In genomic region chr12:52949413-52950331, GRCh38 we compare ENCODE assay signal across 8 cellular contexts. TPM values are rescaled to one million over a fixed set of nuclear protein-coding genes. Genes with fewer than 3 reads are reported as not detected.
DNase-seq lines count a peak whose midpoint lies in the region; ATAC-seq and TF ChIP-seq lines count a peak whose summit lies in the region.

No MANE protein-coding gene starts in this region.

- H3K4me3 ChIP-seq in AG04449 (ENCODE audit: low read depth, low read length): peak overlapping the region; percentile 78

- peaks cover 36% of the 10 kb centered on the region for H3K27me3 Mint-ChIP-seq in nephron (ENCODE audit: low read depth)

- H3K4me1 Mint-ChIP-seq in nephron: peaks cover 17% of the 10 kb centered on the region

- POLR2A ChIA-PET in AG04449 (lab: Yijun Ruan, JAX): interaction anchor here (0.6 kb wide), 2 partner anchors 54 to 803 kb away, joined by 3 read pairs; no protein-coding TSS in a partner anchor

- DNase-seq in AG04449 (ENCODE audit: low read depth, low spot score) (no peak), HS-5 (ENCODE audit: low read depth) (peak; percentile 86), SHP77 treated with DMSO at 0.1 percent for 48 hours (lab: John Stamatoyannopoulos, UW) (peak; percentile 83), Kasumi-1 (lab: John Stamatoyannopoulos, UW) (no peak), anterior cingulate cortex (lab: John Stamatoyannopoulos, UW) (no peak)

- no peaks in the 10 kb centered on the region for H3K9me3 Mint-ChIP-seq in nephron

- H3K36me3 Mint-ChIP-seq in nephron (ENCODE audit: low read depth): peaks cover 24% of the 10 kb centered on the region

- TF ChIP-seq CTCF in AG04449 (IDR thresholded peaks at IDR 0.05; ENCODE audit: insufficient read depth, low read length, missing control alignments) (no peak), nephron (IDR thresholded peaks at IDR 0.05; ENCODE audit: unreplicated experiment in 3 of 3) (no peak)

- CTCF ChIA-PET in AG04449 (lab: Yijun Ruan, JAX): interaction anchor here (1.0 to 4.9 kb wide), 5 partner anchors 11 to 65 kb away, joined by 3 to 47 read pairs (median 3); no protein-coding TSS in a partner anchor

- peak overlapping the region; percentile 88 to 94 (median 88) for H3K4me3 Mint-ChIP-seq in nephron

- ATAC-seq in esophagus mucosa: peak; percentile 93
- ATAC-seq in GM19324 (IDR thresholded peaks at IDR 0.05; ENCODE audit: low FRiP score, unreplicated experiment): no peak

- peak overlapping the region; percentile 66 to 92 (median 90) for H3K27ac Mint-ChIP-seq in nephron

RNA-seq across cellular contexts. Expression of gene KRT18, which starts 0.8 kb away (rescaled TPM):
- total RNA-seq in esophagus mucosa: 80.0 TPM

RNA-seq across cellular contexts. Expression of gene KRT8, which starts 44.8 kb away (rescaled TPM):
- total RNA-seq in esophagus mucosa: 40.1 TPM

RNA-seq across cellular contexts. Expression of gene EIF4B, which starts 56.6 kb away (rescaled TPM):
- total RNA-seq in esophagus mucosa: 344 TPM

Comparison
In these comparisons a context has a peak if more than half of its experiments do, and no peak if none do; other contexts are left out.
1. DNase-seq: peak in HS-5 (single experiment) and SHP77 treated with DMSO at 0.1 percent for 48 hours (single experiment); none in AG04449 (single experiment), Kasumi-1 (0 of 2) and anterior cingulate cortex (0 of 58).